ENCODE assay signal across 8 cellular contexts in the genomic region with DNA sequence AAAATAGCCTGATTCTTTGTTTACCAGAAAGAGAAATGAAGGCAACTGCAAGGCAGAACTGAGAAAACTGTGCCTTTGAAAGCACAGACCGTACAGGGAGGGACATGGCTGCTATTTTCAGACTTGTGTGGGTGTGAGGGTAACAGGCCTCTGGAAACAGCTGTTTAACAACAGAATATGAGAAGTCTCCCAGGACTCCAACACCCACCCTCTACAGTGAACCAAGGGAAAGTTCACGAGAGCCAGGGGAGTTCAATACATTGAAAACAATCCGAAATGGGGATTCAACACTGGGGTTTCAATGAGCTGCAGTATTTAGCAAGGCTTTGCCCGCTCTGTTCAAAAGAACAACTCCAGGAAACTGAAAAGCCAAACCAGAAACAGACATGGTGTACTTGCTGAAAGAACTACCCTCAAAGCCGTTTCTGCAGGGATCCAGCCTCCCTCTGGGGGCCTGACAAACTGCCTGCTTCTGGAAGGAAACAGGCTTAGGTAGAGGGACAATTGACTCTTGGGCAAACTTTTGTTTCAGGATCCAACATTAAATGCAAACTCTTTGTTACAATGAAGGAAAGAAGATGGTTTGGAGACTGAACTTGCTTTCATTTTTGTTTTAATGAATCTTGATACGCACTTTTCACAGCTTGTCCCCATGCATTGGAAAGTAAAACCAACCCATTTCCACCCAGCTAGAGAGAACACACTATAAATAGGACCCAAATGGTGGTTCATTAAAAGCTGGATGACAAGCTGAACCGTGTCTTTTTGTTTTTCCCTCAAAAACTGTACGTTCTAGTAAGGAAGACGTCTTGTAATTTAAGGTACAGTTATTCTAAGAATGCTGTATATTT.
A peak's percentile ranks its signal among the peaks of the same experiment; 100 is the strongest.
DNase-seq lines count a peak whose midpoint lies in the region; ATAC-seq and TF ChIP-seq lines count a peak whose summit lies in the region.

No MANE protein-coding gene starts in this region.

- no peaks in the 10 kb centered on the region for H3K36me3 ChIP-seq in breast epithelium

- H3K4me3 ChIP-seq in breast epithelium: peak overlapping the region in 1 of 3 donors; percentile 36

- H3K4me1 Mint-ChIP-seq in MCF 10A (ENCODE audit: insufficient read depth, unreplicated experiment) (peaks cover 9% of the 10 kb centered on the region), brain (peaks cover 60% of the 10 kb centered on the region)
- peaks cover 26 to 27% of the 10 kb centered on the region in 2 donors for H3K4me1 Mint-ChIP-seq in natural killer cell treated with Interleukin-12 subunit alpha and Interleukin-12 subunit beta and Interleukin-15 and Interleukin-18, amount 100 ng/mL, for 72 hours (ENCODE audit: low read depth in 2 of 2)

- no peak for TF ChIP-seq POLR2A in breast epithelium (IDR thresholded peaks at IDR 0.05)

- no peak for DNase-seq in breast epithelium (ENCODE audit: low spot score in 2 of 2)
- DNase-seq in MCF 10A (ENCODE audit: unreplicated experiment): no peak
- no peak for DNase-seq in natural killer cell treated with Interleukin-12 subunit alpha and Interleukin-12 subunit beta and Interleukin-15 and Interleukin-18, amount 100 ng/mL, for 72 hours (ENCODE audit: low spot score)
- no peak for DNase-seq in kidney tubule cell (ENCODE audit: low spot score)
- DNase-seq in NCI-H187 (lab: John Stamatoyannopoulos, UW): no peak
- no peak for DNase-seq in SIG-M5 treated with dmso at 0.1 percent for 504 hours (lab: John Stamatoyannopoulos, UW; ENCODE audit: unreplicated experiment)

- peaks cover 0 to 56% of the 10 kb centered on the region in 2 donors for H3K27me3 ChIP-seq in breast epithelium

- H3K4me1 ChIP-seq in breast epithelium: no peaks in the 10 kb centered on the region

- POLR2A ChIA-PET in MCF 10A (lab: Yijun Ruan, JAX): interaction anchor here (0.8 to 1.1 kb wide), 2 partner anchors 14 to 180 kb away, joined by 3 to 4 read pairs; no protein-coding TSS in a partner anchor

- H3K27ac Mint-ChIP-seq in MCF 10A (ENCODE audit: low read depth, unreplicated experiment): no peak overlapping the region
- H3K27ac Mint-ChIP-seq in brain: peak overlapping the region in 4 of 5 experiments; percentile 73 to 93 (median 90)
- H3K27ac Mint-ChIP-seq in natural killer cell treated with Interleukin-12 subunit alpha and Interleukin-12 subunit beta and Interleukin-15 and Interleukin-18, amount 100 ng/mL, for 72 hours: peak overlapping the region; percentile 97 to 98

- peaks cover 61% of the 10 kb centered on the region for H3K27me3 Mint-ChIP-seq in MCF 10A (ENCODE audit: insufficient read depth, unreplicated experiment)
- H3K27me3 Mint-ChIP-seq in brain: no peaks in the 10 kb centered on the region
- peaks cover 0 to 15% of the 10 kb centered on the region in 2 donors for H3K27me3 Mint-ChIP-seq in natural killer cell treated with Interleukin-12 subunit alpha and Interleukin-12 subunit beta and Interleukin-15 and Interleukin-18, amount 100 ng/mL, for 72 hours

- no peaks in the 10 kb centered on the region for H3K9me3 Mint-ChIP-seq in MCF 10A (ENCODE audit: unreplicated experiment)
- H3K9me3 Mint-ChIP-seq in brain: peaks cover 0 to 5% (median 4%) of the 10 kb centered on the region in 5 experiments
- no peaks in the 10 kb centered on the region for H3K9me3 Mint-ChIP-seq in natural killer cell treated with Interleukin-12 subunit alpha and Interleukin-12 subunit beta and Interleukin-15 and Interleukin-18, amount 100 ng/mL, for 72 hours

- intact Hi-C loops in breast epithelium (cut with DNase I; ENCODE audit: low total_unique reads): no loop called here
- intact Hi-C loops in MCF 10A (cut with micrococcal nuclease): no loop called here

- H3K4me3 Mint-ChIP-seq in MCF 10A (ENCODE audit: unreplicated experiment) (no peak overlapping the region), brain (peak overlapping the region in 3 of 5 experiments; percentile 24 to 62 (median 59))
- peak overlapping the region; percentile 83 for H3K4me3 Mint-ChIP-seq in natural killer cell treated with Interleukin-12 subunit alpha and Interleukin-12 subunit beta and Interleukin-15 and Interleukin-18, amount 100 ng/mL, for 72 hours

- CTCF ChIA-PET in MCF 10A (lab: Yijun Ruan, JAX): interaction anchor here (1.2 to 1.5 kb wide), 3 partner anchors 14 to 527 kb away, joined by 3 to 6 read pairs (median 5); no protein-coding TSS in a partner anchor

- BruUV-seq in MCF 10A (replicated peaks; lab: Mats Ljungman, UMichigan): no TSS peak

- H3K9me3 ChIP-seq in breast epithelium: no peaks in the 10 kb centered on the region

- ATAC-seq in HG03196 (IDR thresholded peaks at IDR 0.05; ENCODE audit: unreplicated experiment): peak; percentile 69
- ATAC-seq in natural killer cell treated with Interleukin-12 subunit alpha and Interleukin-12 subunit beta and Interleukin-15 and Interleukin-18, amount 100 ng/mL, for 72 hours: peak; percentile 65 to 77

- TF ChIP-seq CTCF in breast epithelium (IDR thresholded peaks at IDR 0.05) (no peak), MCF 10A (IDR thresholded peaks at IDR 0.05; ENCODE audit: unreplicated experiment) (no peak), brain (conservative IDR thresholded peaks at IDR 0.05) (no peak)

- H3K36me3 Mint-ChIP-seq in MCF 10A (ENCODE audit: insufficient read depth, unreplicated experiment): no peaks in the 10 kb centered on the region
- H3K36me3 Mint-ChIP-seq in brain: no peaks in the 10 kb centered on the region
- peaks cover 12% of the 10 kb centered on the region for H3K36me3 Mint-ChIP-seq in natural killer cell treated with Interleukin-12 subunit alpha and Interleukin-12 subunit beta and Interleukin-15 and Interleukin-18, amount 100 ng/mL, for 72 hours

- H3K27ac ChIP-seq in breast epithelium: peak overlapping the region; percentile 31 to 45
